ENCODE assay signal across 14 cellular contexts in genomic region chr15:78024141-78024567, GRCh38. TPM values are rescaled to one million over a fixed set of nuclear protein-coding genes. Genes with fewer than 3 reads are reported as not detected.
DNase-seq lines count a peak whose midpoint lies in the region; ATAC-seq and TF ChIP-seq lines count a peak whose summit lies in the region.
"Had no signal": no experiment of that assay in that cellular context is flagged by ENCODE, and none has a peak within 500 bp of the region (broad histone marks: within the 10 kb centered on the region; RNA-seq: fewer than 3 reads in every experiment).

No MANE protein-coding gene starts in this region.

- H3K27ac Mint-ChIP-seq in activated CD8-positive, alpha-beta T cell treated with anti-CD3 and anti-CD28 coated beads, Interleukin-2, amount 10 ng/mL, durations not matched to agents 7 days and 5 days: no peak overlapping the region

- no peak for TF ChIP-seq POLR2A in prostate gland (IDR thresholded peaks at IDR 0.05)

- peak; percentile 60 for ATAC-seq in upper lobe of right lung
- no peak for ATAC-seq in activated CD8-positive, alpha-beta T cell treated with anti-CD3 and anti-CD28 coated beads, Interleukin-2, amount 10 ng/mL, durations not matched to agents 7 days and 5 days

- no peaks in the 10 kb centered on the region for H3K9me3 Mint-ChIP-seq in activated CD8-positive, alpha-beta T cell treated with anti-CD3 and anti-CD28 coated beads, Interleukin-2, amount 10 ng/mL, durations not matched to agents 7 days and 5 days (ENCODE audit: insufficient read depth)
- H3K9me3 Mint-ChIP-seq: activated naive CD4-positive, alpha-beta T cell treated with anti-CD3 and anti-CD28 coated beads, Interleukin-2, amount 50 U/mL, for 24 hours had no signal

- no peaks in the 10 kb centered on the region for H3K27me3 Mint-ChIP-seq in activated CD8-positive, alpha-beta T cell treated with anti-CD3 and anti-CD28 coated beads, Interleukin-2, amount 10 ng/mL, durations not matched to agents 7 days and 5 days (ENCODE audit: low read depth)
- H3K27me3 Mint-ChIP-seq: activated naive CD4-positive, alpha-beta T cell treated with anti-CD3 and anti-CD28 coated beads, Interleukin-2, amount 50 U/mL, for 24 hours had no signal

- H3K9me3 ChIP-seq in right atrium auricular region (no peaks in the 10 kb centered on the region), upper lobe of right lung (no peaks in the 10 kb centered on the region), prostate gland (no peaks in the 10 kb centered on the region)
- H3K9me3 ChIP-seq: Caco-2 had no signal

- peaks cover 78% of the 10 kb centered on the region for H3K36me3 Mint-ChIP-seq in activated CD8-positive, alpha-beta T cell treated with anti-CD3 and anti-CD28 coated beads, Interleukin-2, amount 10 ng/mL, durations not matched to agents 7 days and 5 days (ENCODE audit: low read depth)

- H3K36me3 ChIP-seq in right atrium auricular region: peaks cover 34% of the 10 kb centered on the region
- H3K36me3 ChIP-seq in upper lobe of right lung: peaks cover 85% of the 10 kb centered on the region
- H3K36me3 ChIP-seq in prostate gland: peaks cover 0 to 6% of the 10 kb centered on the region in 2 donors

- H3K27me3 ChIP-seq in right atrium auricular region (no peaks in the 10 kb centered on the region), upper lobe of right lung (no peaks in the 10 kb centered on the region), prostate gland (replicated peaks; ENCODE audit: insufficient read depth) (no peaks in the 10 kb centered on the region)

- no peak overlapping the region for H3K4me3 Mint-ChIP-seq in activated CD8-positive, alpha-beta T cell treated with anti-CD3 and anti-CD28 coated beads, Interleukin-2, amount 10 ng/mL, durations not matched to agents 7 days and 5 days
- H3K4me3 Mint-ChIP-seq: activated naive CD4-positive, alpha-beta T cell treated with anti-CD3 and anti-CD28 coated beads, Interleukin-2, amount 50 U/mL, for 24 hours had no signal

- H3K4me3 ChIP-seq in right atrium auricular region (no peak overlapping the region), upper lobe of right lung (no peak overlapping the region), prostate gland (no peak overlapping the region)

- H3K27ac ChIP-seq in right atrium auricular region (peak overlapping the region in 1 of 2 donors; percentile 54), upper lobe of right lung (peak overlapping the region; percentile 75), prostate gland (no peak overlapping the region)
- H3K27ac ChIP-seq: KMS-11 had no signal

- DNase-seq in activated CD8-positive, alpha-beta memory T cell treated with anti-CD3 and anti-CD28 coated beads for 24 hours: peak; percentile 32
- DNase-seq in activated CD8-positive, alpha-beta memory T cell treated with anti-CD3 and anti-CD28 coated beads, Interleukin-2, amount 50 U/mL, for 4 hours: no peak
- DNase-seq in right atrium auricular region (ENCODE audit: low spot score) (peak; percentile 80), posterior vena cava (ENCODE audit: low spot score) (peak; percentile 91), upper lobe of right lung (peak; percentile 69), DMS53 (lab: John Stamatoyannopoulos, UW) (no peak), prostate gland (ENCODE audit: low spot score) (no peak)
- DNase-seq in activated CD8-positive, alpha-beta T cell treated with anti-CD3 and anti-CD28 coated beads, Interleukin-2, amount 10 ng/mL, durations not matched to agents 7 days and 5 days: no peak
- DNase-seq: activated CD4-positive, alpha-beta T cell treated with anti-CD3 and anti-CD28 coated beads, Interleukin-2, amount 50 U/mL, for 48 hours; Caco-2; NCI-H2107; OCI-M1 had no signal

- POLR2A ChIA-PET in activated CD8-positive, alpha-beta T cell treated with anti-CD3 and anti-CD28 coated beads, Interleukin-2, amount 10 ng/mL, durations not matched to agents 7 days and 5 days (lab: Charles Lee): no interaction called here

- CTCF ChIA-PET in activated CD8-positive, alpha-beta T cell treated with anti-CD3 and anti-CD28 coated beads, Interleukin-2, amount 10 ng/mL, durations not matched to agents 7 days and 5 days (lab: Charles Lee): interaction anchor here (0.7 to 2.5 kb wide), 2 partner anchors 9 to 11 kb away, joined by 3 to 8 read pairs; no protein-coding TSS in a partner anchor

- 45% methylated on average over 15 of the region's 15 CpGs for WGBS in prostate gland

- intact Hi-C loops in posterior vena cava (cut with DNase I) (no loop called here), upper lobe of right lung (cut with DNase I) (no loop called here), prostate gland (cut with DNase I) (no loop called here)

- H3K4me1 ChIP-seq in right atrium auricular region (peaks cover 0 to 27% of the 10 kb centered on the region in 2 donors), upper lobe of right lung (peaks cover 41% of the 10 kb centered on the region), prostate gland (replicated peaks) (no peaks in the 10 kb centered on the region)
- H3K4me1 ChIP-seq: Caco-2 had no signal

- H3K4me1 Mint-ChIP-seq in activated CD8-positive, alpha-beta T cell treated with anti-CD3 and anti-CD28 coated beads, Interleukin-2, amount 10 ng/mL, durations not matched to agents 7 days and 5 days (ENCODE audit: low read depth): peaks cover 16% of the 10 kb centered on the region

- TF ChIP-seq CTCF in right atrium auricular region (IDR thresholded peaks at IDR 0.05) (no peak), upper lobe of right lung (IDR thresholded peaks at IDR 0.05) (no peak), prostate gland (IDR thresholded peaks at IDR 0.05) (no peak)

RNA-seq across cellular contexts. Expression of gene TBC1D2B, which starts 53.4 kb away (rescaled TPM):
- total RNA-seq in right atrium auricular region (10 to 100 TPM; 12.5 to 27.7 TPM), posterior vena cava (10 to 100 TPM; 46.5 to 57.9 TPM), upper lobe of right lung (88.7 TPM), prostate gland (10 to 100 TPM; 21.5 to 49.5 TPM)
- 100 to 1,000 TPM; 109 to 119 TPM for total RNA-seq in activated CD8-positive, alpha-beta T cell treated with anti-CD3 and anti-CD28 coated beads, Interleukin-2, amount 10 ng/mL, durations not matched to agents 7 days and 5 days

Comparison
In these comparisons a context has a peak if more than half of its experiments do, and no peak if none do; other contexts are left out.
1. DNase-seq: peak in activated CD8-positive, alpha-beta memory T cell treated with anti-CD3 and anti-CD28 coated beads for 24 hours (single experiment), right atrium auricular region (single experiment), posterior vena cava (single experiment) and upper lobe of right lung (single experiment); none in activated CD8-positive, alpha-beta memory T cell treated with anti-CD3 and anti-CD28 coated beads, Interleukin-2, amount 50 U/mL, for 4 hours (single experiment), DMS53 (single experiment), activated CD8-positive, alpha-beta T cell treated with anti-CD3 and anti-CD28 coated beads, Interleukin-2, amount 10 ng/mL, durations not matched to agents 7 days and 5 days (single experiment) and prostate gland (single experiment).